In genomic region chr18:31041346-31042067, GRCh38 we compare ENCODE assay signal across 10 cellular contexts. TPM values are rescaled to one million over a fixed set of nuclear protein-coding genes. Genes with fewer than 3 reads are reported as not detected.
DNase-seq lines count a peak whose midpoint lies in the region; ATAC-seq and TF ChIP-seq lines count a peak whose summit lies in the region.
"Had no signal": no experiment of that assay in that cellular context is flagged by ENCODE, and none has a peak within 500 bp of the region (broad histone marks: within the 10 kb centered on the region; RNA-seq: fewer than 3 reads in every experiment).

No MANE protein-coding gene starts in this region.

- ATAC-seq in GM21723 (IDR thresholded peaks at IDR 0.05; ENCODE audit: unreplicated experiment), result no peak

- no peak for TF ChIP-seq EP300 in tibial nerve (IDR thresholded peaks at IDR 0.05)

- H3K4me3 ChIP-seq in cardiac fibroblast (replicated peaks in 1 of 2; ENCODE audit: low read depth in 2 of 2, low read length in 2 of 2), result peak overlapping the region; percentile 49 to 50
- H3K4me3 ChIP-seq in tibial nerve, result peak overlapping the region; percentile 1 to 49 (median 25)

- 1% methylated on average over 32 to 46 of the region's 51 CpGs for WGBS in tibial nerve, 2 donors

- no peak overlapping the region for H3K27ac ChIP-seq in tibial nerve
- H3K27ac ChIP-seq: ovary had no signal

- no peaks in the 10 kb centered on the region for H3K9me3 ChIP-seq in tibial nerve

- H3K27me3 ChIP-seq in tibial nerve, result peaks cover 0 to 54% of the 10 kb centered on the region in 2 donors

- no peaks in the 10 kb centered on the region for H3K36me3 ChIP-seq in tibial nerve
- H3K36me3 ChIP-seq: ovary had no signal

- TF ChIP-seq POLR2A in tibial nerve (IDR thresholded peaks at IDR 0.05), result no peak

- TF ChIP-seq CTCF in cardiac fibroblast (IDR thresholded peaks at IDR 0.05; ENCODE audit: low read depth, low read length) (no peak), tibial nerve (IDR thresholded peaks at IDR 0.05) (no peak)

- peaks cover 0 to 26% (median 0%) of the 10 kb centered on the region in 4 donors for H3K4me1 ChIP-seq in tibial nerve

- peak; percentile 42 for DNase-seq in activated CD8-positive, alpha-beta memory T cell treated with anti-CD3 and anti-CD28 coated beads, Interleukin-2, amount 50 U/mL, for 48 hours
- no peak for DNase-seq in activated CD8-positive, alpha-beta memory T cell treated with anti-CD3 and anti-CD28 coated beads for 24 hours
- DNase-seq in cardiac fibroblast (ENCODE audit: low read depth in 2 of 2), result peak; percentile 23 to 31
- DNase-seq in left kidney (ENCODE audit: low read depth, low spot score), result peak; percentile 73
- no peak for DNase-seq in tibial nerve (ENCODE audit: low spot score in 2 of 2)
- no peak for DNase-seq in DMS153 (lab: John Stamatoyannopoulos, UW)
- DNase-seq in NCI-H774 (lab: John Stamatoyannopoulos, UW), result no peak

RNA-seq across cellular contexts. Expression of gene DSC3, which starts 1.0 kb away (rescaled TPM):
- total RNA-seq in tibial nerve, result 10 to 100 TPM in 2 of 4 donors, 1 to 10 TPM in 2; 5.1 to 12.4 (median 8.9) TPM
- total RNA-seq: B cell had no signal

Comparison
In these comparisons a context has a peak if more than half of its experiments do, and no peak if none do; other contexts are left out.
1. DNase-seq: peak in activated CD8-positive, alpha-beta memory T cell treated with anti-CD3 and anti-CD28 coated beads, Interleukin-2, amount 50 U/mL, for 48 hours (single experiment), cardiac fibroblast (2 of 2) and left kidney (single experiment); none in activated CD8-positive, alpha-beta memory T cell treated with anti-CD3 and anti-CD28 coated beads for 24 hours (single experiment), tibial nerve (0 of 2), DMS153 (single experiment) and NCI-H774 (single experiment).